ENCODE assay signal across 8 cellular contexts in the genomic region with DNA sequence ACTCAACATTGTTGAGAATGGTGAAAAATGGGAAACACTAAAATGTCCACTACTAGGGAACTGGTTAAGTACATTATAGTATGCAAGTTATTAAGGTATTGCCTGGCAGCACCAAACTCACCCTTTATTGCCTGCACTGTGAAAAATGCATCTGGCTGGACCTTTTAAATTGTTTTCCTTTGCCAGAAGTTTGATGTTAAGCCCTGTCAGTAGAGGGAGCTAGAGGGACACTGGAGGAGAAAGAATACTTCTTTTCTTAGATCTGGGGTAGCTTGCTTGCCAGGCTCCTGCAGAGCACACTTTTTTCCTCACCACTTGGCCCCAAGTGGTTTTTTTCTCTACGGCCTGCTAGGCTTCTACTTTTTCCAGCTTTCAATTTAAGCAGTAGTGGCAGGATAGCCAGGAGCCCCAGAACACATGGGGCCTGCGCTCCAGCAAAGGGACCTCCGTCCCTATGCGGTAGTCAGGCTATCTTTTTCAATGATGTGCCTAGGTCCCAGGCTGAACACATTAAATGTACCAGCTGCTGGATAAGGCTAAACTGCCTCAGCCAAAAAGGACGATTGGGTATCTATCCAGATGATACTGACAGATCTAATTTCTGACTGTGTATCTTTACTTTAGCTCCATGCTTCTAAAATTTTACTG. TPM values are rescaled to one million over a fixed set of nuclear protein-coding genes. Genes with fewer than 3 reads are reported as not detected.
DNase-seq lines count a peak whose midpoint lies in the region; ATAC-seq, FAIRE-seq and TF ChIP-seq lines count a peak whose summit lies in the region.

No MANE protein-coding gene starts in this region.

- H3K23ac ChIP-seq in H1 (ENCODE audit: insufficient read length): no peak overlapping the region

- TF ChIP-seq RAD21 in H1 (IDR thresholded peaks at IDR 0.05 in 1 of 2, conservative IDR thresholded peaks at IDR 0.05 in 1 of 2; ENCODE audit: low read depth in 2 of 2, low read length in 2 of 2): peak; percentile 70 to 76

- POLR2A ChIA-PET in H1 (lab: Charles Lee; ENCODE audit: partially characterized antibody): interaction anchor here (0.9 to 1.2 kb wide), 2 partner anchors 9 to 10 kb away, joined by 3 to 4 read pairs; no protein-coding TSS in a partner anchor

- no peaks in the 10 kb centered on the region for H3K79me1 ChIP-seq in H1 (ENCODE audit: low read depth, low read length)

- no peaks in the 10 kb centered on the region for H3K79me2 ChIP-seq in H1 (ENCODE audit: control insufficient read depth in 1 of 2, insufficient read depth in 2 of 2, low read length in 2 of 2)

- no peaks in the 10 kb centered on the region for H3K36me3 ChIP-seq in H1 (ENCODE audit: control insufficient read depth in 2 of 4, insufficient read depth in 4 of 4, low read length in 3 of 4)

- WGBS in H1 (ENCODE audit: extremely low coverage in 1 of 2, insufficient coverage in 1 of 2, insufficient read length in 1 of 2, insufficient replicate concordance in 2 of 2, low coverage in 1 of 2, low lambda C conversion rate in 2 of 2, missing lambda C conversion rate in 1 of 2), 2 experiments: 75% methylated on average over 5 of the region's 5 CpGs; no CpG with 5 or more reads in 1 of the 2 experiments

- no peak overlapping the region for H3K9ac ChIP-seq in H1 (replicated peaks in 1 of 4; ENCODE audit: extremely low read depth in 1 of 4, low read depth in 3 of 4, low read length in 3 of 4)

- H3K18ac ChIP-seq in H1 (ENCODE audit: extremely low read depth, low read length): no peak overlapping the region

- no peaks in the 10 kb centered on the region for H3K4me1 ChIP-seq in H1 (replicated peaks in 1 of 4; ENCODE audit: control insufficient read depth in 3 of 4, insufficient read depth in 4 of 4, low read length in 3 of 4)

- no peak overlapping the region for H4K5ac ChIP-seq in H1 (ENCODE audit: insufficient read length, low read depth, low read length)

- H3K4ac ChIP-seq in H1 (replicated peaks; ENCODE audit: insufficient read length, low read depth, low read length): no peak overlapping the region

- H2BK20ac ChIP-seq in H1 (ENCODE audit: low read length): no peak overlapping the region

- no peak overlapping the region for H3K14ac ChIP-seq in H1 (ENCODE audit: insufficient read length)

- DNase-seq in Right ventricle myocardium superior (no peak), Right ventricle myocardium inferior (ENCODE audit: missing footprints) (no peak), NCI-H460 (ENCODE audit: extremely low read depth, low read depth) (peak; percentile 26), H1 (ENCODE audit: low read depth in 1 of 2, low spot score in 2 of 2) (no peak), HuH-7.5 (ENCODE audit: low spot score) (no peak), H54 (ENCODE audit: insufficient read length, low spot score) (no peak), NCI-H2227 (lab: John Stamatoyannopoulos, UW; ENCODE audit: unreplicated experiment) (no peak)
- peak; percentile 19 for DNase-seq in stimulated activated naive CD8-positive, alpha-beta T cell treated with anti-CD3 and anti-CD28 coated beads, Interleukin-15, Interleukin-2, amounts not matched to agents 100 U/mL and 50 U/mL, for 24 hours

- ATAC-seq in Right ventricle myocardium superior (ENCODE audit: poor library complexity): peak; percentile 31
- ATAC-seq in Right ventricle myocardium inferior: no peak
- no peak for ATAC-seq in stimulated activated naive CD8-positive, alpha-beta T cell treated with anti-CD3 and anti-CD28 coated beads, Interleukin-15, Interleukin-2, amounts not matched to agents 100 U/mL and 50 U/mL, for 24 hours

- no peak overlapping the region for H2BK15ac ChIP-seq in H1 (ENCODE audit: low read length)

- H4K20me1 ChIP-seq in H1 (replicated peaks in 1 of 2; ENCODE audit: control insufficient read depth in 1 of 2, insufficient read depth in 2 of 2, low read length in 2 of 2): no peaks in the 10 kb centered on the region

- no peak overlapping the region for H3K4me3 ChIP-seq in H1 (ENCODE audit: extremely low read depth in 1 of 4, insufficient read depth in 2 of 4, low read depth in 3 of 4, low read length in 4 of 4)

- no peak overlapping the region for H3K27ac ChIP-seq in H1 (ENCODE audit: low read depth, low read length)

- H4K91ac ChIP-seq in H1 (replicated peaks; ENCODE audit: insufficient read length, low read length): no peak overlapping the region

- H3K56ac ChIP-seq in H1 (replicated peaks; ENCODE audit: insufficient read length, low read depth, low read length): no peak overlapping the region

- no peak overlapping the region for H2BK5ac ChIP-seq in H1 (ENCODE audit: low read depth, low read length)

- TF ChIP-seq POLR2A in H1 (IDR thresholded peaks at IDR 0.05; ENCODE audit: control extremely low read depth in 1 of 2, low read depth in 2 of 2, low read length in 2 of 2) (no peak), H54 (IDR thresholded peaks at IDR 0.05; ENCODE audit: low read depth, low read length) (no peak)

- CTCF ChIA-PET in H1 (lab: Charles Lee; ENCODE audit: partially characterized antibody): interaction anchor here (0.7 to 4.3 kb wide), 31 partner anchors 9 to 413 kb away, joined by 3 to 27 read pairs (median 4); a partner anchor contains a TSS

- H3K9me3 ChIP-seq in H1 (ENCODE audit: insufficient read depth in 2 of 2, low read depth in 1 of 2, low read length in 1 of 2): no peaks in the 10 kb centered on the region

- no peak for TF ChIP-seq EP300 in H1 (IDR thresholded peaks at IDR 0.05; ENCODE audit: borderline replicate concordance in 1 of 2, low read depth in 2 of 2, low read length in 2 of 2)

- FAIRE-seq in H1 (lab: Jason Lieb, UNC) (no peak), H54 (lab: Jason Lieb, UNC) (no peak)

- H3K23me2 ChIP-seq in H1 (ENCODE audit: low read depth, low read length): no peaks in the 10 kb centered on the region

- peak in 2 of 3 experiments; percentile 61 to 70; a peak in 3 of 4 replicates for TF ChIP-seq CTCF in H1 (IDR thresholded peaks at IDR 0.05; ENCODE audit: control extremely low read depth in 1 of 3, insufficient read depth in 1 of 3, low read depth in 1 of 3, low read length in 3 of 3)

- intact Hi-C loops in Right ventricle myocardium superior (cut with DNase I) (no loop called here), Right ventricle myocardium inferior (cut with DNase I) (no loop called here)

- H4K8ac ChIP-seq in H1 (ENCODE audit: extremely low read depth, insufficient read depth, low read length): no peak overlapping the region

- no peaks in the 10 kb centered on the region for H3K27me3 ChIP-seq in H1 (replicated peaks in 1 of 4; ENCODE audit: control insufficient read depth in 3 of 4, extremely low read depth in 1 of 4, insufficient read depth in 3 of 4, low read length in 3 of 4)

- no peak overlapping the region for H2BK12ac ChIP-seq in H1 (ENCODE audit: low read depth, low read length)

- no peak overlapping the region for H2AFZ ChIP-seq in H1 (ENCODE audit: low read length)

- H2AK5ac ChIP-seq in H1 (ENCODE audit: low read depth, low read length): no peak overlapping the region

- H2BK120ac ChIP-seq in H1 (replicated peaks; ENCODE audit: low read depth, low read length): no peak overlapping the region

- no peak overlapping the region for H3K4me2 ChIP-seq in H1 (ENCODE audit: insufficient read depth in 1 of 2, low read depth in 2 of 2, low read length in 2 of 2)

RNA-seq across cellular contexts. Expression of a gene that starts 8.0 kb away (rescaled TPM):
- total RNA-seq in Right ventricle myocardium superior (22.8 TPM), Right ventricle myocardium inferior (25.8 TPM)
- total RNA-seq in NCI-H460 (2014; rRNA removed; shearing (Covaris generic)): 6.1 and 7.2 TPM in 2 replicates
- 5.5 and 7.7 TPM in 2 replicates for polyA plus RNA-seq in NCI-H460 (2014; cell fraction: nucleus; rRNA removed)
- total RNA-seq in H1 (2021; fragmentation: NEBNext Ultra II Directional; extraction: Animal tissue kit (Norgen Biotek cat#: 25700)): 10.5 and 11.2 TPM in 2 replicates
- 3.3 and 3.8 TPM in 2 replicates for polyA plus RNA-seq in H1 (2011; rRNA removed)
- 7.9 TPM for polyA plus RNA-seq in H1 (2011; cell fraction: cytosol; rRNA removed)
- polyA plus RNA-seq in H1 (2011; cell fraction: nucleus; rRNA removed): 3.3 TPM
- polyA plus RNA-seq in H1 (2012, experiment 1 of 2): 9.9 to 11.6 TPM (median 10.5 TPM) in 4 replicates
- polyA plus RNA-seq in H1 (2012, experiment 2 of 2): 3.3 TPM
- polyA plus RNA-seq in H1 (2013, experiment 1 of 2): 7.0 TPM
- polyA plus RNA-seq in H1 (2013, experiment 2 of 2): 7.1 TPM
- polyA minus RNA-seq in H1 (2011; rRNA and poly(A)+ RNA removed): 1.5 and 2.0 TPM in 2 replicates
- 3.2 TPM for polyA minus RNA-seq in H1 (2011; cell fraction: cytosol; rRNA and poly(A)+ RNA removed)
- polyA minus RNA-seq in H1 (2011; cell fraction: nucleus; rRNA and poly(A)+ RNA removed): 2.5 TPM

RNA-seq across cellular contexts. Expression of a gene that starts 23.8 kb away (rescaled TPM):
- total RNA-seq in Right ventricle myocardium superior (4.3 TPM), Right ventricle myocardium inferior (4.3 TPM)
- total RNA-seq in NCI-H460 (2014; rRNA removed; shearing (Covaris generic)): 6.2 and 7.4 TPM in 2 replicates
- 15.1 and 26.1 TPM in 2 replicates for polyA plus RNA-seq in NCI-H460 (2014; cell fraction: nucleus; rRNA removed)
- total RNA-seq in H1 (2021; fragmentation: NEBNext Ultra II Directional; extraction: Animal tissue kit (Norgen Biotek cat#: 25700)): 6.7 and 8.2 TPM in 2 replicates
- polyA plus RNA-seq in H1 (2011; rRNA removed): 2.0 and 2.2 TPM in 2 replicates
- polyA plus RNA-seq in H1 (2011; cell fraction: cytosol; rRNA removed): 3.9 TPM
- 3.5 TPM for polyA plus RNA-seq in H1 (2011; cell fraction: nucleus; rRNA removed)
- polyA plus RNA-seq in H1 (2012, experiment 1 of 2): 2.6 to 5.1 TPM (median 3.0 TPM) in 4 replicates
- polyA plus RNA-seq in H1 (2012, experiment 2 of 2): 0.59 TPM
- polyA plus RNA-seq in H1 (2013, experiment 1 of 2): 4.4 TPM
- polyA plus RNA-seq in H1 (2013, experiment 2 of 2): 3.9 TPM
- polyA minus RNA-seq in H1 (2011; rRNA and poly(A)+ RNA removed): 3.1 and 3.4 TPM in 2 replicates
- 5.0 TPM for polyA minus RNA-seq in H1 (2011; cell fraction: cytosol; rRNA and poly(A)+ RNA removed)
- 5.7 TPM for polyA minus RNA-seq in H1 (2011; cell fraction: nucleus; rRNA and poly(A)+ RNA removed)

RNA-seq across cellular contexts. Expression of a gene that starts 58.4 kb away (rescaled TPM):
- total RNA-seq in Right ventricle myocardium superior (13.5 TPM), Right ventricle myocardium inferior (14.7 TPM)
- total RNA-seq in NCI-H460 (2014; rRNA removed; shearing (Covaris generic)): 34.1 and 35.1 TPM in 2 replicates
- polyA plus RNA-seq in NCI-H460 (2014; cell fraction: nucleus; rRNA removed): 7.8 and 19.7 TPM in 2 replicates
- total RNA-seq in H1 (2021; fragmentation: NEBNext Ultra II Directional; extraction: Animal tissue kit (Norgen Biotek cat#: 25700)): 11.5 and 13.7 TPM in 2 replicates
- 7.0 and 9.6 TPM in 2 replicates for polyA plus RNA-seq in H1 (2011; rRNA removed)
- 10.8 TPM for polyA plus RNA-seq in H1 (2011; cell fraction: cytosol; rRNA removed)
- 5.7 TPM for polyA plus RNA-seq in H1 (2011; cell fraction: nucleus; rRNA removed)
- polyA plus RNA-seq in H1 (2012, experiment 1 of 2): 13.5 to 19.7 TPM (median 15.7 TPM) in 4 replicates
- polyA plus RNA-seq in H1 (2012, experiment 2 of 2): 7.9 TPM
- 13.4 TPM for polyA plus RNA-seq in H1 (2013, experiment 1 of 2)
- polyA plus RNA-seq in H1 (2013, experiment 2 of 2): 16.3 TPM
- polyA minus RNA-seq in H1 (2011; rRNA and poly(A)+ RNA removed): 4.1 and 4.9 TPM in 2 replicates
- polyA minus RNA-seq in H1 (2011; cell fraction: cytosol; rRNA and poly(A)+ RNA removed): 4.0 TPM
- 7.2 TPM for polyA minus RNA-seq in H1 (2011; cell fraction: nucleus; rRNA and poly(A)+ RNA removed)

Comparison
In these comparisons a context has a peak if more than half of its experiments do, and no peak if none do; other contexts are left out.
1. DNase-seq: peak in NCI-H460 (single experiment) and stimulated activated naive CD8-positive, alpha-beta T cell treated with anti-CD3 and anti-CD28 coated beads, Interleukin-15, Interleukin-2, amounts not matched to agents 100 U/mL and 50 U/mL, for 24 hours (single experiment); none in Right ventricle myocardium superior (single experiment), Right ventricle myocardium inferior (single experiment), H1 (0 of 2), HuH-7.5 (single experiment), H54 (single experiment) and NCI-H2227 (single experiment).